30 cellular contexts compared by ENCODE assay signal in the genomic region with DNA sequence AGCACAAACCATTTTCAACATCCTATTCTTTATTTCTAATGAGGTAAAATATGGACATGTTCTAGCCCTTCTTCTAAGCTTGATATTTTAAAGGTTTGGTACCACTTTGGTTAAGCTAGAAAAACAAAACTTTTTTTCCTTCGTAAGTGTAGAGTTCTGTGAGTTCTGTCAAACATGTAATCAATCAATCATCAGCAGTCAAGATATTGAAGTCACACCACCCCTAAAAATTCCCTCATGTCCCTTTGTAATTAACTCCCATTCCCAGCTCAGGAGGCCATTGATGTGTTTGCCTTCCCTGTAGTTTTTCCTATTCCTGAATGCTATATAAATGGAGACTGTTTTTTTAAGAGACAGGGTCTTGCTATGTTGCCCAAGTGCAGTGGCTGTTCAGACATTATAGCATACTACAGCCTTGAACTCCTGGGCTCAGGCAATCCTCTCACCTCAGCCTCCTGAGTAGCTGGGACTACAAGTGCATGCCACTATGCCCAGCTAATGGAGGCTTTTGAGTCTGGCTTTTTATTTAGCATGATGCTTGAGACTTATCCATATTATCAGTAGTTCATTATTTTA. TPM values are rescaled to one million over a fixed set of nuclear protein-coding genes. Genes with fewer than 3 reads are reported as not detected.
A peak's percentile ranks its signal among the peaks of the same experiment; 100 is the strongest.
DNase-seq lines count a peak whose midpoint lies in the region; ATAC-seq and TF ChIP-seq lines count a peak whose summit lies in the region.
"Had no signal": no experiment of that assay in that cellular context is flagged by ENCODE, and none has a peak within 500 bp of the region (broad histone marks: within the 10 kb centered on the region; RNA-seq: fewer than 3 reads in every experiment).

No MANE protein-coding gene starts in this region.

- POLR2A ChIA-PET in CD4-positive, alpha-beta memory T cell (lab: Charles Lee; ENCODE audit: partially characterized antibody): interaction anchor here (1.3 to 4.9 kb wide), 5 partner anchors 13 to 273 kb away, joined by 3 to 47 read pairs (median 6); a partner anchor contains a TSS
- POLR2A ChIA-PET in activated CD4-positive, alpha-beta memory T cell treated with anti-CD3 and anti-CD28 coated beads for 36 hours (lab: Charles Lee): interaction anchor here (1.0 kb wide), 1 partner anchor 20 kb away, joined by 3 read pairs; no protein-coding TSS in a partner anchor

- no peaks in the 10 kb centered on the region for H3K27me3 Mint-ChIP-seq in CD4-positive, alpha-beta memory T cell
- H3K27me3 Mint-ChIP-seq in T-helper 17 cell: no peaks in the 10 kb centered on the region
- H3K27me3 Mint-ChIP-seq in activated CD4-positive, alpha-beta memory T cell treated with anti-CD3 and anti-CD28 coated beads for 36 hours: no peaks in the 10 kb centered on the region
- H3K27me3 Mint-ChIP-seq: activated CD4-positive, alpha-beta T cell treated with anti-CD3 and anti-CD28 coated beads, Interleukin-2, amount 10 ng/mL, durations not matched to agents 7 days and 5 days; activated CD8-positive, alpha-beta memory T cell treated with anti-CD3 and anti-CD28 coated beads, Interleukin-2, amount 10 ng/mL, durations not matched to agents 7 days and 5 days; activated naive CD4-positive, alpha-beta T cell treated with anti-CD3 and anti-CD28 coated beads, Interleukin-2, amount 10 ng/mL, durations not matched to agents 7 days and 5 days had no signal

- H3K9me3 ChIP-seq in CD4-positive, alpha-beta memory T cell (ENCODE audit: control insufficient read depth in 1 of 2, low read length in 2 of 2): no peaks in the 10 kb centered on the region
- no peaks in the 10 kb centered on the region for H3K9me3 ChIP-seq in T-helper 17 cell (ENCODE audit: control insufficient read depth, low read length, poor library complexity, severe bottlenecking)
- H3K9me3 ChIP-seq in mucosa of descending colon: no peaks in the 10 kb centered on the region
- H3K9me3 ChIP-seq: gastrocnemius medialis, MG63, right atrium auricular region, thoracic aorta had no signal

- CTCF ChIA-PET in CD4-positive, alpha-beta memory T cell (lab: Charles Lee; ENCODE audit: partially characterized antibody): interaction anchor here (1.1 to 4.5 kb wide), 5 partner anchors 13 to 387 kb away, joined by 3 to 22 read pairs (median 7); no protein-coding TSS in a partner anchor
- CTCF ChIA-PET in activated CD4-positive, alpha-beta memory T cell treated with anti-CD3 and anti-CD28 coated beads for 36 hours (lab: Charles Lee): interaction anchor here (1.1 to 1.5 kb wide), 2 partner anchors 302 to 387 kb away, joined by 3 read pairs; no protein-coding TSS in a partner anchor

- peaks cover 29% of the 10 kb centered on the region for H3K36me3 ChIP-seq in CD4-positive, alpha-beta memory T cell (ENCODE audit: insufficient read depth, low read length)
- peaks cover 8% of the 10 kb centered on the region for H3K36me3 ChIP-seq in mucosa of descending colon (ENCODE audit: low read depth)

- no peak overlapping the region for H3K4me3 ChIP-seq in CD4-positive, alpha-beta memory T cell (ENCODE audit: low read length in 2 of 2)
- H3K4me3 ChIP-seq in mucosa of descending colon: no peak overlapping the region
- H3K4me3 ChIP-seq: gastrocnemius medialis, lung, MG63, right atrium auricular region, smooth muscle cell, thoracic aorta had no signal

- TF ChIP-seq CTCF in mucosa of descending colon (IDR thresholded peaks at IDR 0.05): no peak

- DNase-seq in NCI-H82 (lab: John Stamatoyannopoulos, UW) (peak; percentile 24), NCI-H82 treated with DMSO at 0.1 percent for 48 hours (lab: John Stamatoyannopoulos, UW; ENCODE audit: unreplicated experiment) (no peak), T-helper 17 cell (no peak), mucosa of descending colon (no peak), left ventricle myocardium superior (no peak)
- DNase-seq in CD4-positive, alpha-beta memory T cell: no peak
- DNase-seq in activated CD4-positive, alpha-beta memory T cell treated with anti-CD3 and anti-CD28 coated beads for 36 hours: no peak
- DNase-seq in stimulated activated CD4-positive, alpha-beta T cell treated with anti-CD3 and anti-CD28 coated beads, Interleukin-1b, Interleukin-23, amount 100 ng/mL, for 48 hours: no peak
- DNase-seq: activated CD4-positive, alpha-beta T cell treated with anti-CD3 and anti-CD28 coated beads, Interleukin-2, amount 10 ng/mL, durations not matched to agents 7 days and 5 days; activated CD8-positive, alpha-beta memory T cell treated with anti-CD3 and anti-CD28 coated beads, Interleukin-2, amount 10 ng/mL, durations not matched to agents 7 days and 5 days; activated naive CD4-positive, alpha-beta T cell treated with anti-CD3 and anti-CD28 coated beads, Interleukin-2, amount 10 ng/mL, durations not matched to agents 7 days and 5 days; C1 segment of cervical spinal cord; DMS79 treated with DMSO at 0.1 percent for 48 hours; gastrocnemius medialis; GDM1; GOT3; HFFc6; MG63; NCI-H2029; NCI-H510A treated with DMSO at 0.1 percent for 48 hours; Right ventricle myocardium superior; stimulated activated naive CD8-positive, alpha-beta T cell treated with anti-CD3 and anti-CD28 coated beads, Interleukin-15, Interleukin-2, amounts not matched to agents 100 U/mL and 50 U/mL, for 24 hours; WERI-Rb-1 had no signal

- no peaks in the 10 kb centered on the region for H3K27me3 ChIP-seq in CD4-positive, alpha-beta memory T cell (ENCODE audit: insufficient read depth, low read length)
- H3K27me3 ChIP-seq: gastrocnemius medialis, MG63, right atrium auricular region had no signal

- H3K4me1 Mint-ChIP-seq in CD4-positive, alpha-beta memory T cell: peaks cover 7 to 30% (median 13%) of the 10 kb centered on the region in 4 donors
- H3K4me1 Mint-ChIP-seq in T-helper 17 cell: peaks cover 18% of the 10 kb centered on the region
- H3K4me1 Mint-ChIP-seq in activated CD4-positive, alpha-beta memory T cell treated with anti-CD3 and anti-CD28 coated beads for 36 hours (ENCODE audit: low read depth): no peaks in the 10 kb centered on the region

- H3K36me3 Mint-ChIP-seq in CD4-positive, alpha-beta memory T cell: peaks cover 59 to 64% of the 10 kb centered on the region in 2 donors
- H3K36me3 Mint-ChIP-seq in T-helper 17 cell (ENCODE audit: low read depth): peaks cover 2% of the 10 kb centered on the region
- H3K36me3 Mint-ChIP-seq in activated CD4-positive, alpha-beta memory T cell treated with anti-CD3 and anti-CD28 coated beads for 36 hours: peaks cover 54% of the 10 kb centered on the region

- intact Hi-C loops in CD4-positive, alpha-beta memory T cell (cut with micrococcal nuclease): no loop called here
- intact Hi-C loops in mucosa of descending colon (cut with DNase I, micrococcal nuclease): no loop called here
- intact Hi-C loops in activated CD4-positive, alpha-beta memory T cell treated with anti-CD3 and anti-CD28 coated beads for 36 hours (cut with micrococcal nuclease): no loop called here
- intact Hi-C loops in left ventricle myocardium superior (cut with micrococcal nuclease): no loop called here

- H3K9me3 Mint-ChIP-seq in CD4-positive, alpha-beta memory T cell: peaks cover 0 to 4% (median 0%) of the 10 kb centered on the region in 8 donors
- peaks cover 4% of the 10 kb centered on the region for H3K9me3 Mint-ChIP-seq in activated CD4-positive, alpha-beta memory T cell treated with anti-CD3 and anti-CD28 coated beads for 36 hours
- H3K9me3 Mint-ChIP-seq: HFFc6 had no signal

- H3K4me1 ChIP-seq in CD4-positive, alpha-beta memory T cell (ENCODE audit: insufficient read depth, low read length): peaks cover 2% of the 10 kb centered on the region
- peaks cover 9% of the 10 kb centered on the region for H3K4me1 ChIP-seq in mucosa of descending colon (ENCODE audit: low read depth)
- H3K4me1 ChIP-seq: gastrocnemius medialis had no signal

- no peak overlapping the region for H3K27ac ChIP-seq in CD4-positive, alpha-beta memory T cell (ENCODE audit: low read depth, low read length)
- H3K27ac ChIP-seq: 22Rv1, gastrocnemius medialis, KMS-11, right atrium auricular region, thoracic aorta, WERI-Rb-1 had no signal

- ATAC-seq in T-helper 17 cell (peak; percentile 15), mucosa of descending colon (peak; percentile 8), left ventricle myocardium superior (no peak)
- ATAC-seq: activated CD8-positive, alpha-beta memory T cell treated with anti-CD3 and anti-CD28 coated beads, Interleukin-2, amount 10 ng/mL, durations not matched to agents 7 days and 5 days; gastrocnemius medialis; Panc1; stimulated activated naive CD8-positive, alpha-beta T cell treated with anti-CD3 and anti-CD28 coated beads, Interleukin-15, Interleukin-2, amounts not matched to agents 100 U/mL and 50 U/mL, for 24 hours had no signal

- peak overlapping the region in 6 of 7 donors; percentile 23 to 79 (median 48) for H3K27ac Mint-ChIP-seq in CD4-positive, alpha-beta memory T cell
- peak overlapping the region; percentile 93 for H3K27ac Mint-ChIP-seq in T-helper 17 cell
- H3K27ac Mint-ChIP-seq in activated CD4-positive, alpha-beta memory T cell treated with anti-CD3 and anti-CD28 coated beads for 36 hours: no peak overlapping the region
- H3K27ac Mint-ChIP-seq: activated CD4-positive, alpha-beta T cell treated with anti-CD3 and anti-CD28 coated beads, Interleukin-2, amount 10 ng/mL, durations not matched to agents 7 days and 5 days; activated CD8-positive, alpha-beta memory T cell treated with anti-CD3 and anti-CD28 coated beads, Interleukin-2, amount 10 ng/mL, durations not matched to agents 7 days and 5 days; activated naive CD4-positive, alpha-beta T cell treated with anti-CD3 and anti-CD28 coated beads, Interleukin-2, amount 10 ng/mL, durations not matched to agents 7 days and 5 days; HFFc6 had no signal

- H3K4me3 Mint-ChIP-seq in CD4-positive, alpha-beta memory T cell: no peak overlapping the region
- peak overlapping the region; percentile 62 for H3K4me3 Mint-ChIP-seq in T-helper 17 cell
- no peak overlapping the region for H3K4me3 Mint-ChIP-seq in activated CD4-positive, alpha-beta memory T cell treated with anti-CD3 and anti-CD28 coated beads for 36 hours
- H3K4me3 Mint-ChIP-seq: activated CD4-positive, alpha-beta T cell treated with anti-CD3 and anti-CD28 coated beads, Interleukin-2, amount 10 ng/mL, durations not matched to agents 7 days and 5 days; activated CD8-positive, alpha-beta memory T cell treated with anti-CD3 and anti-CD28 coated beads, Interleukin-2, amount 10 ng/mL, durations not matched to agents 7 days and 5 days; activated naive CD4-positive, alpha-beta T cell treated with anti-CD3 and anti-CD28 coated beads, Interleukin-2, amount 10 ng/mL, durations not matched to agents 7 days and 5 days; HFFc6 had no signal

RNA-seq across cellular contexts. Expression of a gene that starts 23.0 kb away (rescaled TPM):
- total RNA-seq in CD4-positive, alpha-beta memory T cell: 100 to 1,000 TPM; 179 to 187 TPM
- polyA plus RNA-seq in CD4-positive, alpha-beta memory T cell: 10 to 100 TPM; 74.0 to 79.6 TPM
- 100 to 1,000 TPM; 467 to 499 TPM for total RNA-seq in T-helper 17 cell
- 100 to 1,000 TPM; 111 to 213 (median 138) TPM for total RNA-seq in mucosa of descending colon
- 100 to 1,000 TPM; 133 to 134 TPM for total RNA-seq in activated CD4-positive, alpha-beta memory T cell treated with anti-CD3 and anti-CD28 coated beads for 36 hours
- total RNA-seq in left ventricle myocardium superior: 80.3 TPM
